In the genomic region with DNA sequence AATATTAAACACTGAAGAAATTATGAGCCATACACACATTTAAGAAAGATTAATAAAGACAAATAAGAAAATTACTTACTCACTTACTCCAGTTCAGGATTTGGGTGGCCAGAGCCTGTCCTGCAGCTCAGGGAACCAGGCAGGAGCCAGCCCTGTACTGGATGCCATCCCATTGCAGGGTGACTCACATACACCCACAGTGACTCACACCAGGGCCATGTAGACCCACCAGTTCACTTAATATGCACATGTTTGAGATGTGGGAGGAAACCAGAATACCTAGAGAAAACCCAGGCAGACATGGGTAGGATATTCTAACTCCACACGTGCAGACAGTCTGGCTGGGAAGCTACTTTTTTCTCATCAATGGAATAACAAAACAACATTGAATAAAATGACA, we compare ENCODE assay signal across 10 cellular contexts. TPM values are rescaled to one million over a fixed set of nuclear protein-coding genes. Genes with fewer than 3 reads are reported as not detected.
DNase-seq lines count a peak whose midpoint lies in the region; ATAC-seq and TF ChIP-seq lines count a peak whose summit lies in the region.
"Had no signal": no experiment of that assay in that cellular context is flagged by ENCODE, and none has a peak within 500 bp of the region (broad histone marks: within the 10 kb centered on the region; RNA-seq: fewer than 3 reads in every experiment).

No MANE protein-coding gene starts in this region.

- H3K36me3 Mint-ChIP-seq in activated naive CD4-positive, alpha-beta T cell treated with anti-CD3 and anti-CD28 coated beads, Interleukin-2, amount 50 U/mL, for 72 hours = no peaks in the 10 kb centered on the region

- H3K27ac ChIP-seq in RWPE1 (peak overlapping the region; percentile 62), upper lobe of right lung (no peak overlapping the region)
- H3K27ac ChIP-seq: pancreas had no signal

- CTCF ChIA-PET in RWPE1 (lab: Yijun Ruan, JAX) = interaction anchor here (1.1 to 1.7 kb wide), 2 partner anchors 12 to 44 kb away, joined by 3 to 4 read pairs; no protein-coding TSS in a partner anchor

- intact Hi-C loops in upper lobe of right lung (cut with DNase I) = no loop called here

- no peaks in the 10 kb centered on the region for H3K36me3 ChIP-seq in upper lobe of right lung
- H3K36me3 ChIP-seq: pancreas had no signal

- no peaks in the 10 kb centered on the region for H3K9me3 ChIP-seq in upper lobe of right lung
- H3K9me3 ChIP-seq: Caco-2, pancreas had no signal

- no peak for TF ChIP-seq CTCF in RWPE1 (conservative IDR thresholded peaks at IDR 0.05; ENCODE audit: low read depth)
- no peak for TF ChIP-seq CTCF in fibroblast of pulmonary artery (IDR thresholded peaks at IDR 0.05; ENCODE audit: low read length, missing control alignments)
- TF ChIP-seq CTCF in upper lobe of right lung (IDR thresholded peaks at IDR 0.05) = no peak

- no peak for DNase-seq in activated naive CD4-positive, alpha-beta T cell treated with anti-CD3 and anti-CD28 coated beads, Interleukin-2, amount 50 U/mL, for 72 hours (ENCODE audit: low spot score in 2 of 2)
- DNase-seq in activated naive CD4-positive, alpha-beta T cell (lab: John Stamatoyannopoulos, UW) = no peak
- DNase-seq in RWPE1 (ENCODE audit: low spot score) (peak; percentile 100), fibroblast of pulmonary artery (ENCODE audit: low read depth) (peak; percentile 51), upper lobe of right lung (no peak)
- no peak for DNase-seq in activated effector memory CD4-positive, alpha-beta T cell treated with anti-CD3 and anti-CD28 coated beads, Interleukin-2, amount 50 U/mL, for 16 hours
- no peak for DNase-seq in stimulated activated naive CD4-positive, alpha-beta T cell (lab: John Stamatoyannopoulos, UW)
- DNase-seq: Caco-2 had no signal

- POLR2A ChIA-PET in RWPE1 (lab: Yijun Ruan, JAX; ENCODE audit: low non-redundant PET) = no interaction called here

- no peak overlapping the region for H3K4me3 ChIP-seq in fibroblast of pulmonary artery (replicated peaks; ENCODE audit: low read depth, low read length)
- H3K4me3 ChIP-seq in upper lobe of right lung = no peak overlapping the region
- H3K4me3 ChIP-seq: pancreas had no signal

- H3K4me1 ChIP-seq in upper lobe of right lung = no peaks in the 10 kb centered on the region
- H3K4me1 ChIP-seq: Caco-2, pancreas had no signal

- no peaks in the 10 kb centered on the region for H3K9me3 Mint-ChIP-seq in activated naive CD4-positive, alpha-beta T cell treated with anti-CD3 and anti-CD28 coated beads, Interleukin-2, amount 50 U/mL, for 72 hours

- H3K27me3 ChIP-seq in upper lobe of right lung = no peaks in the 10 kb centered on the region
- H3K27me3 ChIP-seq: pancreas had no signal

- H3K27ac Mint-ChIP-seq in activated naive CD4-positive, alpha-beta T cell treated with anti-CD3 and anti-CD28 coated beads, Interleukin-2, amount 50 U/mL, for 72 hours = no peak overlapping the region

- ATAC-seq in activated naive CD4-positive, alpha-beta T cell treated with anti-CD3 and anti-CD28 coated beads, Interleukin-2, amount 50 U/mL, for 72 hours = peak; percentile 75 to 86
- ATAC-seq in upper lobe of right lung = peak; percentile 80
- ATAC-seq in HG02938 (IDR thresholded peaks at IDR 0.05; ENCODE audit: unreplicated experiment) = no peak

RNA-seq across cellular contexts. Expression of a gene that starts 49.6 kb away (rescaled TPM):
- 1 to 10 TPM in 1 of 2 donors, under 1 TPM in 1; 0.29 to 1.1 TPM for total RNA-seq in activated naive CD4-positive, alpha-beta T cell treated with anti-CD3 and anti-CD28 coated beads, Interleukin-2, amount 50 U/mL, for 72 hours
- 28.0 TPM for total RNA-seq in upper lobe of right lung
- total RNA-seq: Caco-2 had no signal

Comparison
In these comparisons a context has a peak if more than half of its experiments do, and no peak if none do; other contexts are left out.
1. DNase-seq: peak in RWPE1 (single experiment) and fibroblast of pulmonary artery (single experiment); none in activated naive CD4-positive, alpha-beta T cell treated with anti-CD3 and anti-CD28 coated beads, Interleukin-2, amount 50 U/mL, for 72 hours (0 of 2), activated naive CD4-positive, alpha-beta T cell (0 of 4), upper lobe of right lung (single experiment), activated effector memory CD4-positive, alpha-beta T cell treated with anti-CD3 and anti-CD28 coated beads, Interleukin-2, amount 50 U/mL, for 16 hours (single experiment) and stimulated activated naive CD4-positive, alpha-beta T cell (0 of 6).
2. RNA of a gene that starts 49.6 kb away (total RNA-seq): 28.0 TPM in upper lobe of right lung (single experiment); 0.29 to 1.1 TPM in activated naive CD4-positive, alpha-beta T cell treated with anti-CD3 and anti-CD28 coated beads, Interleukin-2, amount 50 U/mL, for 72 hours; every median in the first group is over 10 times any median in the second.